Comparison of ENCODE assay signal across 1 cellular context in genomic region chr13:42048625-42049453, GRCh38.
A peak's percentile ranks its signal among the peaks of the same experiment; 100 is the strongest.
TF ChIP-seq lines count a peak whose summit lies in the region.

A gene with protein sequence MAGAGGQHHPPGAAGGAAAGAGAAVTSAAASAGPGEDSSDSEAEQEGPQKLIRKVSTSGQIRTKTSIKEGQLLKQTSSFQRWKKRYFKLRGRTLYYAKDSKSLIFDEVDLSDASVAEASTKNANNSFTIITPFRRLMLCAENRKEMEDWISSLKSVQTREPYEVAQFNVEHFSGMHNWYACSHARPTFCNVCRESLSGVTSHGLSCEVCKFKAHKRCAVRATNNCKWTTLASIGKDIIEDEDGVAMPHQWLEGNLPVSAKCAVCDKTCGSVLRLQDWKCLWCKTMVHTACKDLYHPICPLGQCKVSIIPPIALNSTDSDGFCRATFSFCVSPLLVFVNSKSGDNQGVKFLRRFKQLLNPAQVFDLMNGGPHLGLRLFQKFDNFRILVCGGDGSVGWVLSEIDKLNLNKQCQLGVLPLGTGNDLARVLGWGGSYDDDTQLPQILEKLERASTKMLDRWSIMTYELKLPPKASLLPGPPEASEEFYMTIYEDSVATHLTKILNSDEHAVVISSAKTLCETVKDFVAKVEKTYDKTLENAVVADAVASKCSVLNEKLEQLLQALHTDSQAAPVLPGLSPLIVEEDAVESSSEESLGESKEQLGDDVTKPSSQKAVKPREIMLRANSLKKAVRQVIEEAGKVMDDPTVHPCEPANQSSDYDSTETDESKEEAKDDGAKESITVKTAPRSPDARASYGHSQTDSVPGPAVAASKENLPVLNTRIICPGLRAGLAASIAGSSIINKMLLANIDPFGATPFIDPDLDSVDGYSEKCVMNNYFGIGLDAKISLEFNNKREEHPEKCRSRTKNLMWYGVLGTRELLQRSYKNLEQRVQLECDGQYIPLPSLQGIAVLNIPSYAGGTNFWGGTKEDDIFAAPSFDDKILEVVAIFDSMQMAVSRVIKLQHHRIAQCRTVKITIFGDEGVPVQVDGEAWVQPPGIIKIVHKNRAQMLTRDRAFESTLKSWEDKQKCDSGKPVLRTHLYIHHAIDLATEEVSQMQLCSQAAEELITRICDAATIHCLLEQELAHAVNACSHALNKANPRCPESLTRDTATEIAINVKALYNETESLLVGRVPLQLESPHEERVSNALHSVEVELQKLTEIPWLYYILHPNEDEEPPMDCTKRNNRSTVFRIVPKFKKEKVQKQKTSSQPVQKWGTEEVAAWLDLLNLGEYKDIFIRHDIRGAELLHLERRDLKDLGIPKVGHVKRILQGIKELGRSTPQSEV (plus strand): TSS chr13:42048648. CDS start chr13:42048774, 126 bp downstream.

TF ChIP-seq in GM12878, 131 proteins besides CTCF, POLR2A, EP300 and RAD21 (continued from another document):
- TF ChIP-seq NR2F1 (conservative IDR thresholded peaks at IDR 0.05) = peak; percentile 53; the same call in 1 of the 2 replicates
- TF ChIP-seq SMAD5 (IDR thresholded peaks at IDR 0.05; ENCODE audit: low read depth) = peak; percentile 19; the same call in 1 of the 2 replicates
- peak in 1 of 2 experiments; percentile 34; a peak in 2 of 4 replicates for TF ChIP-seq IKZF2 (IDR thresholded peaks at IDR 0.05)
- peak; percentile 65; the same call in 1 of the 2 replicates for TF ChIP-seq ASH2L (IDR thresholded peaks at IDR 0.05; ENCODE audit: borderline replicate concordance, low read depth)
- no peak for TF ChIP-seq BRCA1 (IDR thresholded peaks at IDR 0.05; ENCODE audit: low read depth, low read length)
- TF ChIP-seq BACH1 (IDR thresholded peaks at IDR 0.05; ENCODE audit: borderline replicate concordance) = peak; percentile 65; the same call in 1 of the 2 replicates
- peak; percentile 42; the same call in 1 of the 2 replicates for TF ChIP-seq PML (IDR thresholded peaks at IDR 0.05; ENCODE audit: low read length)
- TF ChIP-seq GATAD2B (conservative IDR thresholded peaks at IDR 0.05; ENCODE audit: low read depth) = peak; percentile 50
- TF ChIP-seq EGR1 (IDR thresholded peaks at IDR 0.05; ENCODE audit: borderline replicate concordance in 1 of 2, low read depth in 2 of 2, low read length in 2 of 2) = 0 out of 3 replicates have a peak, but pooled peaks of 1 of the 2 experiments have one; percentile 43
- TF ChIP-seq MAX (IDR thresholded peaks at IDR 0.05; ENCODE audit: low read depth, low read length) = peak; percentile 34; the same call in 1 of the 2 replicates
- no peak for TF ChIP-seq CEBPB (IDR thresholded peaks at IDR 0.05; ENCODE audit: borderline replicate concordance in 1 of 2, low read depth in 2 of 2, low read length in 2 of 2)
- TF ChIP-seq, protein P1, sequence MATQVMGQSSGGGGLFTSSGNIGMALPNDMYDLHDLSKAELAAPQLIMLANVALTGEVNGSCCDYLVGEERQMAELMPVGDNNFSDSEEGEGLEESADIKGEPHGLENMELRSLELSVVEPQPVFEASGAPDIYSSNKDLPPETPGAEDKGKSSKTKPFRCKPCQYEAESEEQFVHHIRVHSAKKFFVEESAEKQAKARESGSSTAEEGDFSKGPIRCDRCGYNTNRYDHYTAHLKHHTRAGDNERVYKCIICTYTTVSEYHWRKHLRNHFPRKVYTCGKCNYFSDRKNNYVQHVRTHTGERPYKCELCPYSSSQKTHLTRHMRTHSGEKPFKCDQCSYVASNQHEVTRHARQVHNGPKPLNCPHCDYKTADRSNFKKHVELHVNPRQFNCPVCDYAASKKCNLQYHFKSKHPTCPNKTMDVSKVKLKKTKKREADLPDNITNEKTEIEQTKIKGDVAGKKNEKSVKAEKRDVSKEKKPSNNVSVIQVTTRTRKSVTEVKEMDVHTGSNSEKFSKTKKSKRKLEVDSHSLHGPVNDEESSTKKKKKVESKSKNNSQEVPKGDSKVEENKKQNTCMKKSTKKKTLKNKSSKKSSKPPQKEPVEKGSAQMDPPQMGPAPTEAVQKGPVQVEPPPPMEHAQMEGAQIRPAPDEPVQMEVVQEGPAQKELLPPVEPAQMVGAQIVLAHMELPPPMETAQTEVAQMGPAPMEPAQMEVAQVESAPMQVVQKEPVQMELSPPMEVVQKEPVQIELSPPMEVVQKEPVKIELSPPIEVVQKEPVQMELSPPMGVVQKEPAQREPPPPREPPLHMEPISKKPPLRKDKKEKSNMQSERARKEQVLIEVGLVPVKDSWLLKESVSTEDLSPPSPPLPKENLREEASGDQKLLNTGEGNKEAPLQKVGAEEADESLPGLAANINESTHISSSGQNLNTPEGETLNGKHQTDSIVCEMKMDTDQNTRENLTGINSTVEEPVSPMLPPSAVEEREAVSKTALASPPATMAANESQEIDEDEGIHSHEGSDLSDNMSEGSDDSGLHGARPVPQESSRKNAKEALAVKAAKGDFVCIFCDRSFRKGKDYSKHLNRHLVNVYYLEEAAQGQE (IDR thresholded peaks at IDR 0.05; ENCODE audit: low read depth, low read length) = peak; percentile 52; the same call in 1 of the 2 replicates
- TF ChIP-seq TBL1XR1 (IDR thresholded peaks at IDR 0.05; ENCODE audit: low read depth, low read length) = no peak
- no peak for TF ChIP-seq FOXK2 (IDR thresholded peaks at IDR 0.05)
- no peak for TF ChIP-seq IRF5 (IDR thresholded peaks at IDR 0.05; ENCODE audit: borderline replicate concordance)
- no peak for TF ChIP-seq SMC3 (IDR thresholded peaks at IDR 0.05; ENCODE audit: borderline replicate concordance, low read length)
- no peak for TF ChIP-seq EZH2 (IDR thresholded peaks at IDR 0.05; ENCODE audit: borderline replicate concordance, control insufficient read depth, low read depth, low read length)
- TF ChIP-seq EED (IDR thresholded peaks at IDR 0.05; ENCODE audit: low read depth) = peak; percentile 74
- TF ChIP-seq IKZF1 (conservative IDR thresholded peaks at IDR 0.05) = peak; percentile 69
- TF ChIP-seq RFX5 (IDR thresholded peaks at IDR 0.05; ENCODE audit: low read depth, low read length) = no peak
- TF ChIP-seq ZBED1 (IDR thresholded peaks at IDR 0.05; ENCODE audit: borderline replicate concordance) = no peak
- TF ChIP-seq LARP7 (IDR thresholded peaks at IDR 0.05) = peak; percentile 88
